Comparison of ENCODE assay signal across 10 cellular contexts in genomic region chr5:171850354-171850947, GRCh38.
DNase-seq lines count a peak whose midpoint lies in the region; ATAC-seq and TF ChIP-seq lines count a peak whose summit lies in the region.
"Had no signal": no experiment of that assay in that cellular context is flagged by ENCODE, and none has a peak within 500 bp of the region (broad histone marks: within the 10 kb centered on the region; RNA-seq: fewer than 3 reads in every experiment).

No MANE protein-coding gene starts in this region.

- H3K4me3 ChIP-seq in Caco-2 (ENCODE audit: low read depth, low read length) = no peak overlapping the region

- H3K4me3 Mint-ChIP-seq in Caco-2 (ENCODE audit: unreplicated experiment) = no peak overlapping the region
- H3K4me3 Mint-ChIP-seq: activated CD4-positive, alpha-beta memory T cell treated with anti-CD3 and anti-CD28 coated beads, Interleukin-2, amount 10 ng/mL, durations not matched to agents 7 days and 5 days had no signal

- no peaks in the 10 kb centered on the region for H3K4me1 ChIP-seq in Caco-2

- no peaks in the 10 kb centered on the region for H3K9me3 ChIP-seq in Caco-2

- ATAC-seq in GM18868 (IDR thresholded peaks at IDR 0.05; ENCODE audit: unreplicated experiment) = no peak

- H3K27ac ChIP-seq in VCaP = no peak overlapping the region

- H3K9me3 Mint-ChIP-seq in Caco-2 (ENCODE audit: unreplicated experiment) = no peaks in the 10 kb centered on the region
- H3K9me3 Mint-ChIP-seq: activated CD4-positive, alpha-beta memory T cell treated with anti-CD3 and anti-CD28 coated beads, Interleukin-2, amount 10 ng/mL, durations not matched to agents 7 days and 5 days had no signal

- no TSS peak for BruUV-seq in Caco-2 (replicated peaks; lab: Mats Ljungman, UMichigan)

- CTCF ChIA-PET in Caco-2 (lab: Charles Lee) = interaction anchor here (1.5 kb wide), 1 partner anchor 432 kb away, joined by 4 read pairs; no protein-coding TSS in a partner anchor

- H3K36me3 ChIP-seq in Caco-2 (ENCODE audit: control insufficient read depth, insufficient read depth, low read length) = no peaks in the 10 kb centered on the region

- TF ChIP-seq CTCF in Caco-2 (IDR thresholded peaks at IDR 0.05; ENCODE audit: insufficient read depth in 1 of 2, low read depth in 1 of 2, low read length in 1 of 2, severe bottlenecking in 1 of 2, unreplicated experiment in 1 of 2) (peak; percentile 39 to 57), VCaP (conservative IDR thresholded peaks at IDR 0.05) (peak; percentile 73)

- H3K36me3 Mint-ChIP-seq in Caco-2 (ENCODE audit: insufficient read depth, unreplicated experiment) = peaks cover 10% of the 10 kb centered on the region

- H3K4me1 Mint-ChIP-seq in Caco-2 (ENCODE audit: low read depth, unreplicated experiment) = peaks cover 10% of the 10 kb centered on the region

- DNase-seq in Caco-2 (peak in 1 of 2 experiments; percentile 50), HT-29 (ENCODE audit: low spot score) (peak; percentile 30), iPS-NIHi7 (ENCODE audit: extremely low spot score) (peak; percentile 82), NCI-H1092 treated with DMSO at 0.1 percent for 48 hours (lab: John Stamatoyannopoulos, UW) (no peak), occipital lobe (lab: John Stamatoyannopoulos, UW) (no peak), kidney glomerular epithelial cell (lab: John Stamatoyannopoulos, UW) (no peak)
- DNase-seq: activated CD4-positive, alpha-beta memory T cell treated with anti-CD3 and anti-CD28 coated beads, Interleukin-2, amount 10 ng/mL, durations not matched to agents 7 days and 5 days; effector CD4-positive, alpha-beta T cell had no signal

- H3K27me3 ChIP-seq in Caco-2 (replicated peaks; ENCODE audit: control insufficient read depth, insufficient read depth, low read length) = no peaks in the 10 kb centered on the region

- POLR2A ChIA-PET in Caco-2 (lab: Charles Lee) = no interaction called here

- no peaks in the 10 kb centered on the region for H3K27me3 Mint-ChIP-seq in Caco-2 (ENCODE audit: insufficient read depth, unreplicated experiment)
- H3K27me3 Mint-ChIP-seq: activated CD4-positive, alpha-beta memory T cell treated with anti-CD3 and anti-CD28 coated beads, Interleukin-2, amount 10 ng/mL, durations not matched to agents 7 days and 5 days had no signal

- intact Hi-C loops in Caco-2 (cut with micrococcal nuclease; ENCODE audit: unreplicated experiment) = loop anchor here (1.0 kb wide), 2 partner anchors 220 to 432 kb away; no protein-coding TSS in a partner anchor

- H3K27ac Mint-ChIP-seq in Caco-2 (ENCODE audit: unreplicated experiment) = no peak overlapping the region
- H3K27ac Mint-ChIP-seq: activated CD4-positive, alpha-beta memory T cell treated with anti-CD3 and anti-CD28 coated beads, Interleukin-2, amount 10 ng/mL, durations not matched to agents 7 days and 5 days had no signal

Comparison
In these comparisons a context has a peak if more than half of its experiments do, and no peak if none do; other contexts are left out.
1. DNase-seq: peak in HT-29 (single experiment) and iPS-NIHi7 (single experiment); none in NCI-H1092 treated with DMSO at 0.1 percent for 48 hours (single experiment), occipital lobe (single experiment) and kidney glomerular epithelial cell (single experiment).